12 cellular contexts compared by ENCODE assay signal in the genomic region with DNA sequence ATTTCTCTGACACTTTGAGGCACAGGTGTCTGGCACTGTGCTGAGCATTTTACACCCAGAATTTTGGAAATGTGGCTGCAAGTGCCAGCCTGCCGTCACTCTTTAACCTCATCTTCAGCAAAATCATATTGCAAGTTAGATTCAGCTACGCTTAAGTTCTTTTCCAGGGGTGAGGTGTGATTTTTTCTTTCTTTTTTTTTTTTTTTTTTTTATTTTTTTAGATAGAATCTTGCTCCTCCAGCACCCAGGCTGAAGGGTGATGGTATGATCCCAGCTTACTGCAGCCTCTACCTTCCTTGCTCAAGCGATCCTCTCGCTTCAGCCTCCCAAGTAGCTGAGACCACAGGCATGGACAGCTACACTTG. TPM values are rescaled to one million over a fixed set of nuclear protein-coding genes. Genes with fewer than 3 reads are reported as not detected.
A peak's percentile ranks its signal among the peaks of the same experiment; 100 is the strongest.
DNase-seq lines count a peak whose midpoint lies in the region; ATAC-seq and TF ChIP-seq lines count a peak whose summit lies in the region.
"Had no signal": no experiment of that assay in that cellular context is flagged by ENCODE, and none has a peak within 500 bp of the region (broad histone marks: within the 10 kb centered on the region; RNA-seq: fewer than 3 reads in every experiment).

No MANE protein-coding gene starts in this region.

- ATAC-seq in HG03175 (IDR thresholded peaks at IDR 0.05; ENCODE audit: unreplicated experiment): no peak
- ATAC-seq: right cardiac atrium; stimulated activated naive B cell treated with anti-CD40 and anti-IgM and Interleukin-4, amounts not matched to agents 10 μg/mL and 1 μg/mL and 100 μg/mL, for 72 hours had no signal

- TF ChIP-seq CTCF in Caco-2 (IDR thresholded peaks at IDR 0.05; ENCODE audit: insufficient read depth in 1 of 2, low read depth in 1 of 2, low read length in 1 of 2, severe bottlenecking in 1 of 2, unreplicated experiment in 1 of 2) (no peak), HFFc6 (IDR thresholded peaks at IDR 0.05) (no peak), mesothelial cell of epicardium (IDR thresholded peaks at IDR 0.05; ENCODE audit: unreplicated experiment) (no peak)

- intact Hi-C loops in Caco-2 (cut with micrococcal nuclease; ENCODE audit: unreplicated experiment): loop anchor here (5.0 kb wide), 1 partner anchor 35 kb away; no protein-coding TSS in a partner anchor

- H3K36me3 ChIP-seq in Caco-2 (ENCODE audit: control insufficient read depth, insufficient read depth, low read length): no peaks in the 10 kb centered on the region

- H3K9me3 Mint-ChIP-seq in Caco-2 (ENCODE audit: unreplicated experiment): no peaks in the 10 kb centered on the region
- H3K9me3 Mint-ChIP-seq in HFFc6: no peaks in the 10 kb centered on the region
- no peaks in the 10 kb centered on the region for H3K9me3 Mint-ChIP-seq in activated naive CD8-positive, alpha-beta T cell treated with anti-CD3 and anti-CD28 coated beads for 36 hours
- H3K9me3 Mint-ChIP-seq in mesothelial cell of epicardium: no peaks in the 10 kb centered on the region
- H3K9me3 Mint-ChIP-seq: stimulated activated naive B cell treated with anti-CD40 and anti-IgM and Interleukin-4, amounts not matched to agents 10 μg/mL and 1 μg/mL and 100 μg/mL, for 72 hours had no signal

- CTCF ChIA-PET in Caco-2 (lab: Charles Lee): interaction anchor here (0.6 to 1.9 kb wide), 2 partner anchors 10 to 317 kb away, joined by 3 to 5 read pairs; no protein-coding TSS in a partner anchor

- H3K27ac Mint-ChIP-seq in Caco-2 (ENCODE audit: unreplicated experiment) (peak overlapping the region; percentile 93), HFFc6 (peak overlapping the region; percentile 45; the same call in 1 of the 2 replicates), mesothelial cell of epicardium (peak overlapping the region; percentile 58)
- peak overlapping the region; percentile 82 for H3K27ac Mint-ChIP-seq in activated naive CD8-positive, alpha-beta T cell treated with anti-CD3 and anti-CD28 coated beads for 36 hours
- H3K27ac Mint-ChIP-seq: stimulated activated naive B cell treated with anti-CD40 and anti-IgM and Interleukin-4, amounts not matched to agents 10 μg/mL and 1 μg/mL and 100 μg/mL, for 72 hours had no signal

- DNase-seq in Caco-2 (no peak), HFFc6 (no peak), mesothelial cell of epicardium (ENCODE audit: low spot score in 2 of 2, unreplicated experiment in 2 of 2) (no peak), NCI-H774 (lab: John Stamatoyannopoulos, UW) (no peak), CD1c-positive myeloid dendritic cell (ENCODE audit: extremely low spot score) (no peak)
- no peak for DNase-seq in activated naive CD8-positive, alpha-beta T cell treated with anti-CD3 and anti-CD28 coated beads for 36 hours
- DNase-seq: activated CD4-positive, CD25-positive, alpha-beta regulatory T cell treated with anti-CD3 and anti-CD28 coated beads, Interleukin-2, amount 50 U/mL, for 72 hours; NCI-H1048; right cardiac atrium; stimulated activated CD4-positive, alpha-beta T cell treated with anti-CD3 and anti-CD28 coated beads, Interleukin-4, amount 100 ng/mL, for 4 hours; stimulated activated naive B cell treated with anti-CD40 and anti-IgM and Interleukin-4, amounts not matched to agents 10 μg/mL and 1 μg/mL and 100 μg/mL, for 72 hours had no signal

- no peaks in the 10 kb centered on the region for H3K9me3 ChIP-seq in Caco-2

- H3K4me1 ChIP-seq in Caco-2: peaks cover 21% of the 10 kb centered on the region

- peaks cover 16% of the 10 kb centered on the region for H3K4me1 Mint-ChIP-seq in Caco-2 (ENCODE audit: low read depth, unreplicated experiment)
- peaks cover 37% of the 10 kb centered on the region for H3K4me1 Mint-ChIP-seq in HFFc6 (ENCODE audit: low read depth)
- H3K4me1 Mint-ChIP-seq in activated naive CD8-positive, alpha-beta T cell treated with anti-CD3 and anti-CD28 coated beads for 36 hours: peaks cover 24% of the 10 kb centered on the region
- peaks cover 29% of the 10 kb centered on the region for H3K4me1 Mint-ChIP-seq in mesothelial cell of epicardium

- H3K27me3 Mint-ChIP-seq in Caco-2 (ENCODE audit: insufficient read depth, unreplicated experiment) (no peaks in the 10 kb centered on the region), HFFc6 (ENCODE audit: insufficient read depth) (no peaks in the 10 kb centered on the region), mesothelial cell of epicardium (ENCODE audit: low read depth) (peaks cover 6% of the 10 kb centered on the region)
- no peaks in the 10 kb centered on the region for H3K27me3 Mint-ChIP-seq in activated naive CD8-positive, alpha-beta T cell treated with anti-CD3 and anti-CD28 coated beads for 36 hours

- H3K27me3 ChIP-seq in Caco-2 (replicated peaks; ENCODE audit: control insufficient read depth, insufficient read depth, low read length): no peaks in the 10 kb centered on the region

- BruUV-seq in Caco-2 (replicated peaks; lab: Mats Ljungman, UMichigan): no TSS peak

- H3K4me3 ChIP-seq in Caco-2 (ENCODE audit: low read depth, low read length): no peak overlapping the region

- H3K4me3 Mint-ChIP-seq in Caco-2 (ENCODE audit: unreplicated experiment) (peak overlapping the region; percentile 85), HFFc6 (no peak overlapping the region), mesothelial cell of epicardium (no peak overlapping the region)
- H3K4me3 Mint-ChIP-seq in activated naive CD8-positive, alpha-beta T cell treated with anti-CD3 and anti-CD28 coated beads for 36 hours: peak overlapping the region; percentile 84
- H3K4me3 Mint-ChIP-seq: stimulated activated naive B cell treated with anti-CD40 and anti-IgM and Interleukin-4, amounts not matched to agents 10 μg/mL and 1 μg/mL and 100 μg/mL, for 72 hours had no signal

- peaks cover 23% of the 10 kb centered on the region for H3K36me3 Mint-ChIP-seq in Caco-2 (ENCODE audit: insufficient read depth, unreplicated experiment)
- H3K36me3 Mint-ChIP-seq in HFFc6 (ENCODE audit: low read depth): 0 out of 2 replicates have a peak, but pooled peaks cover 2% of the 10 kb centered on the region
- peaks cover 12% of the 10 kb centered on the region for H3K36me3 Mint-ChIP-seq in activated naive CD8-positive, alpha-beta T cell treated with anti-CD3 and anti-CD28 coated beads for 36 hours
- no peaks in the 10 kb centered on the region for H3K36me3 Mint-ChIP-seq in mesothelial cell of epicardium
- H3K36me3 Mint-ChIP-seq: stimulated activated naive B cell treated with anti-CD40 and anti-IgM and Interleukin-4, amounts not matched to agents 10 μg/mL and 1 μg/mL and 100 μg/mL, for 72 hours had no signal

- POLR2A ChIA-PET in Caco-2 (lab: Charles Lee): interaction anchor here (0.6 kb wide), 1 partner anchor 156 kb away, joined by 4 read pairs; no protein-coding TSS in a partner anchor

RNA-seq across cellular contexts. Expression of a gene that starts 2.5 kb away (rescaled TPM):
- 101 and 103 TPM in 2 replicates for total RNA-seq in Caco-2 (2022)
- 10 to 100 TPM; 36.0 to 43.8 (median 38.0) TPM for total RNA-seq in HFFc6 (2021; fragmentation: NEBNext Ultra II Directional; extraction: Animal tissue kit (Norgen Biotek cat#: 25700))
- total RNA-seq in activated naive CD8-positive, alpha-beta T cell treated with anti-CD3 and anti-CD28 coated beads for 36 hours: 100 to 1,000 TPM; 192 to 196 TPM
- 155 to 164 TPM (median 159 TPM) in 3 replicates for total RNA-seq in mesothelial cell of epicardium

Comparison
In these comparisons a context has a peak if more than half of its experiments do, and no peak if none do; other contexts are left out.
1. H3K4me3 Mint-ChIP-seq: peak in Caco-2 (single experiment) and activated naive CD8-positive, alpha-beta T cell treated with anti-CD3 and anti-CD28 coated beads for 36 hours (single experiment); none in HFFc6 (single experiment) and mesothelial cell of epicardium (single experiment).
2. Peak in every context shown above with its lines, with median percentiles within 50 percentile points of each other: H3K27ac Mint-ChIP-seq.